19 cellular contexts compared by ENCODE assay signal in the genomic region with DNA sequence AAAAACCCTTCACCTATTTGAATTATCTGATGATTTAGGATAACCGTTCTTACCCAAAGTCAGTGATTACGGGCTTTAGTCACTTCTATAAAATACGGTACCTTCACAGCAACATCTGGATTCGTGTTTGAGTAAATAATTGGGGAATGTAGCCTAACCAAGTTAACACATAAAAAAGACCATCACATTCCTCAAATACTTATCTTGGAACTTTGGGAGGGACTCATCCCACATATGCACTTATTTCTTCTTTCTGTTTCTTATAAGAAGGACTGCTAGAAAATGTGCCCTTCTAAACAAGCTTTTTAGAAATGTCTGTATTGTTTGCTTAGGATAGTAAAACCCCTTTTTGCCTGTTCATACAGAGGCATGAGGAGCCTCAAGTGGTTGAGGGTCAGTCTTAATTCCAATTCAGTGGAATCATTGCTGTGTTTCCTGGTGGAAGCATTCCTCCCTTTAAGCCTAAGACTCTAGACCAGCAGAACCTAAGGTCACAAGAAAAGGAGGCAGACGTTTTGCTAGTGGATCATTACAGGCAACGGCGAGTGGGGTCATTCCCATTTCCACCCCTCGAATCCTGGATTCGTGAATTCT.
DNase-seq lines count a peak whose midpoint lies in the region; ATAC-seq, FAIRE-seq and TF ChIP-seq lines count a peak whose summit lies in the region.
"Had no signal": no experiment of that assay in that cellular context is flagged by ENCODE, and none has a peak within 500 bp of the region (broad histone marks: within the 10 kb centered on the region; RNA-seq: fewer than 3 reads in every experiment).

No MANE protein-coding gene starts in this region.

- H3K4me1 Mint-ChIP-seq in GM23338, result no peaks in the 10 kb centered on the region; the same call in 2 of the 3 replicates
- H3K4me1 Mint-ChIP-seq: IgD-negative memory B cell had no signal

- no peaks in the 10 kb centered on the region for H3K79me2 ChIP-seq in GM23338 (replicated peaks; ENCODE audit: insufficient read depth)

- TF ChIP-seq CTCF in GM23338 (conservative IDR thresholded peaks at IDR 0.05; ENCODE audit: low read depth in 2 of 2), result no peak

- H3K4me3 Mint-ChIP-seq in GM23338, result no peak overlapping the region
- H3K4me3 Mint-ChIP-seq: CD8-positive, alpha-beta T cell; IgD-negative memory B cell had no signal

- H3K27ac ChIP-seq in GM23338 (ENCODE audit: low read depth), result no peak overlapping the region
- H3K27ac ChIP-seq: body of pancreas, upper lobe of right lung had no signal

- peaks cover 4% of the 10 kb centered on the region; the same call in 1 of the 2 replicates for H3K4me1 ChIP-seq in GM23338 (ENCODE audit: insufficient read depth)
- H3K4me1 ChIP-seq: body of pancreas had no signal

- H3K36me3 Mint-ChIP-seq in GM23338 (ENCODE audit: low read depth), result no peaks in the 10 kb centered on the region
- H3K36me3 Mint-ChIP-seq: CD8-positive, alpha-beta T cell; IgD-negative memory B cell had no signal

- no peaks in the 10 kb centered on the region for H3K9me3 Mint-ChIP-seq in GM23338
- H3K9me3 Mint-ChIP-seq: CD8-positive, alpha-beta T cell; IgD-negative memory B cell had no signal

- H3K27me3 ChIP-seq in GM23338 (ENCODE audit: insufficient read depth), result no peaks in the 10 kb centered on the region
- H3K27me3 ChIP-seq: body of pancreas, upper lobe of right lung had no signal

- H3K36me3 ChIP-seq in GM23338 (ENCODE audit: insufficient read depth), result no peaks in the 10 kb centered on the region
- H3K36me3 ChIP-seq: upper lobe of right lung had no signal

- no peak for FAIRE-seq in H54 (lab: Jason Lieb, UNC)
- FAIRE-seq: kidney had no signal

- DNase-seq in A172 (ENCODE audit: low spot score) (peak; percentile 79), GM23338 (ENCODE audit: low spot score) (peak; percentile 55), astrocyte of the hippocampus (ENCODE audit: low read depth, low spot score) (peak; percentile 48), hepatic stellate cell (ENCODE audit: low spot score) (peak; percentile 53), AG08396 (ENCODE audit: low spot score) (no peak), NCI-H2227 (lab: John Stamatoyannopoulos, UW; ENCODE audit: unreplicated experiment) (no peak), H54 (ENCODE audit: insufficient read length, low spot score) (no peak), SK-N-DZ (ENCODE audit: low spot score) (no peak)
- DNase-seq: 8988T; activated CD4-positive, alpha-beta T cell treated with anti-CD3 and anti-CD28 coated beads for 4 hours; body of pancreas; CD8-positive, alpha-beta T cell; dermis blood vessel endothelial cell; DMS79; kidney; NCI-H2081; NCI-H69; upper lobe of right lung had no signal

- TF ChIP-seq POLR2A in H54 (IDR thresholded peaks at IDR 0.05; ENCODE audit: low read depth, low read length), result no peak

- peaks cover 9% of the 10 kb centered on the region; the same call in 1 of the 2 replicates for H3K9me2 ChIP-seq in GM23338 (ENCODE audit: insufficient read depth)

- no peak overlapping the region for H3K4me2 ChIP-seq in GM23338

- H3K4me3 ChIP-seq in GM23338, result no peak overlapping the region
- H3K4me3 ChIP-seq: body of pancreas, upper lobe of right lung had no signal

- no peaks in the 10 kb centered on the region for H4K20me1 ChIP-seq in GM23338 (replicated peaks; ENCODE audit: insufficient read depth)

- no peak overlapping the region for H2AFZ ChIP-seq in GM23338

- no peaks in the 10 kb centered on the region for H3F3A ChIP-seq in GM23338 (replicated peaks; ENCODE audit: low read depth)

- ATAC-seq in GM23338, result no peak
- ATAC-seq: body of pancreas; CD8-positive, alpha-beta T cell; upper lobe of right lung had no signal

- no peak overlapping the region for H3K27ac Mint-ChIP-seq in GM23338
- H3K27ac Mint-ChIP-seq: CD8-positive, alpha-beta T cell; IgD-negative memory B cell had no signal

- peaks cover 1% of the 10 kb centered on the region for H3K27me3 Mint-ChIP-seq in GM23338 (ENCODE audit: insufficient read depth, low read depth, poor library complexity)

TF ChIP-seq in GM23338, 12 proteins besides CTCF, POLR2A, EP300 and RAD21:
- TF ChIP-seq JUNB (IDR thresholded peaks at IDR 0.05; ENCODE audit: unreplicated experiment) (no peak), NANOG (IDR thresholded peaks at IDR 0.05; ENCODE audit: borderline replicate concordance) (no peak)
- TF ChIP-seq, protein P1, sequence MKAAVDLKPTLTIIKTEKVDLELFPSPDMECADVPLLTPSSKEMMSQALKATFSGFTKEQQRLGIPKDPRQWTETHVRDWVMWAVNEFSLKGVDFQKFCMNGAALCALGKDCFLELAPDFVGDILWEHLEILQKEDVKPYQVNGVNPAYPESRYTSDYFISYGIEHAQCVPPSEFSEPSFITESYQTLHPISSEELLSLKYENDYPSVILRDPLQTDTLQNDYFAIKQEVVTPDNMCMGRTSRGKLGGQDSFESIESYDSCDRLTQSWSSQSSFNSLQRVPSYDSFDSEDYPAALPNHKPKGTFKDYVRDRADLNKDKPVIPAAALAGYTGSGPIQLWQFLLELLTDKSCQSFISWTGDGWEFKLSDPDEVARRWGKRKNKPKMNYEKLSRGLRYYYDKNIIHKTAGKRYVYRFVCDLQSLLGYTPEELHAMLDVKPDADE (IDR thresholded peaks at IDR 0.05), result no peak

Comparison
In these comparisons a context has a peak if more than half of its experiments do, and no peak if none do; other contexts are left out.
1. DNase-seq: peak in A172 (single experiment), GM23338 (single experiment), astrocyte of the hippocampus (single experiment) and hepatic stellate cell (single experiment); none in AG08396 (single experiment), NCI-H2227 (single experiment), H54 (single experiment) and SK-N-DZ (single experiment).